In genomic region chr10:69742356-69742695, GRCh38 we compare ENCODE assay signal across 18 cellular contexts. TPM values are rescaled to one million over a fixed set of nuclear protein-coding genes. Genes with fewer than 3 reads are reported as not detected.
"Had no signal": no experiment of that assay in that cellular context is flagged by ENCODE, and none has a peak within 500 bp of the region (broad histone marks: within the 10 kb centered on the region; RNA-seq: fewer than 3 reads in every experiment).

No MANE protein-coding gene starts in this region.

- H3K27ac ChIP-seq: colonic mucosa, esophagus squamous epithelium, gastrocnemius medialis, heart right ventricle, neural progenitor cell, ovary, right atrium auricular region had no signal

- H3K4me1 ChIP-seq: colonic mucosa, esophagus squamous epithelium had no signal

- H3K27ac Mint-ChIP-seq: type B pancreatic cell had no signal

- H3K4me2 ChIP-seq: neural progenitor cell, smooth muscle cell had no signal

- H3K4me1 Mint-ChIP-seq: naive thymus-derived CD8-positive, alpha-beta T cell had no signal

- H3K9ac ChIP-seq: neural progenitor cell had no signal

- H3K9me3 ChIP-seq: colonic mucosa, esophagus squamous epithelium, gastrocnemius medialis, heart right ventricle, mucosa of descending colon, ovary, right atrium auricular region had no signal

- H3K36me3 ChIP-seq: colonic mucosa, esophagus squamous epithelium, gastrocnemius medialis, heart right ventricle, neural progenitor cell, ovary, right atrium auricular region had no signal

- H2AFZ ChIP-seq: neural progenitor cell had no signal

- H3K36me3 Mint-ChIP-seq: naive thymus-derived CD8-positive, alpha-beta T cell; neural progenitor cell; type B pancreatic cell had no signal

- DNase-seq: colonic mucosa; dermis blood vessel endothelial cell; esophagus squamous epithelium; gastrocnemius medialis; heart right ventricle; hypothalamus; islet precursor cell; mammary epithelial cell; mucosa of descending colon; naive thymus-derived CD8-positive, alpha-beta T cell; nucleus accumbens; ovary; stimulated activated CD4-positive, alpha-beta T cell treated with anti-CD3 and anti-CD28 coated beads, Interleukin-2, amount 100 ng/mL, for 48 hours; stimulated activated naive CD4-positive, alpha-beta T cell treated with Interleukin-2 at 50 U/mL for 16 hours had no signal

- H3K9me3 Mint-ChIP-seq: naive thymus-derived CD8-positive, alpha-beta T cell; neural progenitor cell; type B pancreatic cell had no signal

- H3K4me3 Mint-ChIP-seq: naive thymus-derived CD8-positive, alpha-beta T cell; neural progenitor cell; type B pancreatic cell had no signal

- H3K4me3 ChIP-seq: colonic mucosa, esophagus squamous epithelium, gastrocnemius medialis, heart right ventricle, mucosa of descending colon, neural progenitor cell, ovary, right atrium auricular region, smooth muscle cell had no signal

- H3K27me3 ChIP-seq: colonic mucosa, esophagus squamous epithelium, gastrocnemius medialis, neural progenitor cell, ovary, right atrium auricular region had no signal

RNA-seq across cellular contexts. Expression of gene COL13A1, which starts 59.4 kb away (rescaled TPM):
- total RNA-seq: naive thymus-derived CD8-positive, alpha-beta T cell had no signal
- polyA plus RNA-seq: naive thymus-derived CD8-positive, alpha-beta T cell had no signal
